ENCODE assay signal across 17 cellular contexts in genomic region chr10:77498210-77498609, GRCh38.
DNase-seq lines count a peak whose midpoint lies in the region; ATAC-seq and TF ChIP-seq lines count a peak whose summit lies in the region.
"Had no signal": no experiment of that assay in that cellular context is flagged by ENCODE, and none has a peak within 500 bp of the region (broad histone marks: within the 10 kb centered on the region; RNA-seq: fewer than 3 reads in every experiment).

No MANE protein-coding gene starts in this region.

- H3K36me3 ChIP-seq in gastrocnemius medialis: no peaks in the 10 kb centered on the region

- H3K4me1 ChIP-seq in gastrocnemius medialis: peaks cover 63 to 77% of the 10 kb centered on the region in 2 donors

- no peak overlapping the region for H3K4me3 ChIP-seq in gastrocnemius medialis
- H3K4me3 ChIP-seq: SK-N-MC had no signal

- H3K27me3 ChIP-seq in gastrocnemius medialis: no peaks in the 10 kb centered on the region

- in situ Hi-C loops in gastrocnemius medialis (cut with MboI; ENCODE audit: low sequenced_read_pairs in 4 of 4): loop anchor here in 1 of 4 donors (25.0 kb wide), 1 partner anchor 336 kb away; no protein-coding TSS in a partner anchor

- TF ChIP-seq CTCF in gastrocnemius medialis (IDR thresholded peaks at IDR 0.05 in 4 of 5, conservative IDR thresholded peaks at IDR 0.05 in 1 of 5): no peak

- TF ChIP-seq POLR2A in gastrocnemius medialis (IDR thresholded peaks at IDR 0.05): peak in 1 of 2 donors; percentile 24

- intact Hi-C loops in left colon (cut with DNase I, micrococcal nuclease) (no loop called here), gastrocnemius medialis (cut with DNase I; ENCODE audit: low total_unique reads) (loop anchor here (1.0 to 2.0 kb wide), 4 partner anchors 33 to 88 kb away; no protein-coding TSS in a partner anchor)

- H3K27ac ChIP-seq in gastrocnemius medialis: peak overlapping the region; percentile 87 to 96 (median 94)
- H3K27ac ChIP-seq: SK-N-MC had no signal

- no peaks in the 10 kb centered on the region for H3K9me3 ChIP-seq in gastrocnemius medialis

- ATAC-seq in left colon (peak; percentile 32), gastrocnemius medialis (peak; percentile 84 to 87), GM19328 (IDR thresholded peaks at IDR 0.05; ENCODE audit: unreplicated experiment) (no peak)
- ATAC-seq: natural killer cell treated with Interleukin-12 subunit alpha and Interleukin-12 subunit beta and Interleukin-15 and Interleukin-18, amount 100 ng/mL, for 72 hours had no signal

- peak; percentile 65 for DNase-seq in DMS53 (lab: John Stamatoyannopoulos, UW)
- peak; percentile 19 for DNase-seq in NCI-H69 (lab: John Stamatoyannopoulos, UW)
- DNase-seq in left colon: no peak
- DNase-seq in gastrocnemius medialis: peak; percentile 96 to 97
- DNase-seq in T1000 (lab: John Stamatoyannopoulos, UW): no peak
- DNase-seq in GM19238 (ENCODE audit: insufficient read length, low spot score): no peak
- DNase-seq: activated CD8-positive, alpha-beta memory T cell treated with anti-CD3 and anti-CD28 coated beads, Interleukin-2, amount 50 U/mL, for 4 hours; activated effector memory CD4-positive, alpha-beta T cell treated with Interleukin-2 at 50 U/mL for 16 hours; effector CD8-positive, alpha-beta T cell; NCI-H1048; NCI-H2029; posterior cingulate gyrus; RPMI8226; substantia nigra had no signal

Comparison
In these comparisons a context has a peak if more than half of its experiments do, and no peak if none do; other contexts are left out.
1. DNase-seq: peak in DMS53 (single experiment), NCI-H69 (single experiment) and gastrocnemius medialis (2 of 2); none in left colon (0 of 2), T1000 (single experiment) and GM19238 (single experiment).